In the genomic region with DNA sequence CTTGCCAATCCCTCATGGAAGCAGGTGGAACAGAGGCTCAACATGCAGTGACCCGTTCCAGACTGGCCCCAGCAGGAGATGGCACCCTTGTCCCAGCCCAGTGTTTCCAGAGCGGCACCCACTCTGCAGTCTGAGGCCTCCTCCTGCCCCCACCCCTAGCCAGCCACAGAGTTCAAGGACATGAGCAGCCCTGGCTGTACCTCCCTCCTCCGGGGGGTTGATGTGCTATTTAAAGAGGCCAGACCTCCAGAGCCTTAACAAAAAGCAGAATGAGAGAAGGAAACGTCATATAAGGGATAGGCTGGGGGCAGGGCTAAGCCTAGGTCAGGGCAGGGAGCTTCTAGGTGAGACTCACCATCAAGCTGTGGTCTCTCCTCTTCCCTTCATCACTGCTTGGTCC, we compare ENCODE assay signal across 19 cellular contexts.
"Had no signal": no experiment of that assay in that cellular context is flagged by ENCODE, and none has a peak within 500 bp of the region (broad histone marks: within the 10 kb centered on the region; RNA-seq: fewer than 3 reads in every experiment).

No MANE protein-coding gene starts in this region.

- H3K27ac ChIP-seq: parathyroid adenoma, psoas muscle, suprapubic skin, tibial artery had no signal

- H3K27ac Mint-ChIP-seq: T-helper 2 cell treated with Interferon-gamma antibody and Interleukin-4, amounts not matched to agents 5 μg/mL and 100 μg/mL, for 36 hours had no signal

- H2AFZ ChIP-seq: parathyroid adenoma had no signal

- H3K36me3 ChIP-seq: suprapubic skin, tibial artery had no signal

- H3K9me3 ChIP-seq: psoas muscle, suprapubic skin, tibial artery had no signal

- H3K9me3 Mint-ChIP-seq: nephron progenitor cell; T-helper 2 cell treated with Interferon-gamma antibody and Interleukin-4, amounts not matched to agents 5 μg/mL and 100 μg/mL, for 36 hours had no signal

- H3K4me3 Mint-ChIP-seq: nephron progenitor cell; T-helper 2 cell treated with Interferon-gamma antibody and Interleukin-4, amounts not matched to agents 5 μg/mL and 100 μg/mL, for 36 hours had no signal

- H3K27me3 ChIP-seq: suprapubic skin, tibial artery had no signal

- H3K9ac ChIP-seq: parathyroid adenoma had no signal

- H3K79me2 ChIP-seq: parathyroid adenoma had no signal

- DNase-seq: activated CD4-positive, alpha-beta T cell treated with anti-CD3 and anti-CD28 coated beads for 4 hours; activated CD4-positive, alpha-beta T cell treated with anti-CD3 and anti-CD28 coated beads, Interleukin-2, amount 50 U/mL, for 4 hours; activated effector memory CD4-positive, alpha-beta T cell treated with Interleukin-2 at 50 U/mL for 16 hours; activated naive CD4-positive, alpha-beta T cell treated with Interleukin-2 at 50 U/mL for 16 hours; activated T-cell treated with anti-CD3 and anti-CD28 coated beads for 4 hours; amniotic stem cell; central memory CD4-positive, alpha-beta T cell; mammary epithelial cell; nephron progenitor cell; psoas muscle; stimulated activated CD4-positive, alpha-beta T cell treated with anti-CD3 and anti-CD28 coated beads, Interleukin-1b, Interleukin-23, amount 100 ng/mL, for 48 hours; stimulated activated CD4-positive, alpha-beta T cell treated with anti-CD3 and anti-CD28 coated beads, Interleukin-4, amount 100 ng/mL, for 4 hours; stimulated activated naive CD4-positive, alpha-beta T cell; T-helper 1 cell; tibial artery had no signal

- H3K4me2 ChIP-seq: smooth muscle cell had no signal

- H3K4me1 ChIP-seq: parathyroid adenoma, psoas muscle, suprapubic skin, tibial artery had no signal

- H3K4me3 ChIP-seq: psoas muscle, smooth muscle cell, suprapubic skin, tibial artery had no signal
